ENCODE assay signal across 8 cellular contexts in the genomic region with DNA sequence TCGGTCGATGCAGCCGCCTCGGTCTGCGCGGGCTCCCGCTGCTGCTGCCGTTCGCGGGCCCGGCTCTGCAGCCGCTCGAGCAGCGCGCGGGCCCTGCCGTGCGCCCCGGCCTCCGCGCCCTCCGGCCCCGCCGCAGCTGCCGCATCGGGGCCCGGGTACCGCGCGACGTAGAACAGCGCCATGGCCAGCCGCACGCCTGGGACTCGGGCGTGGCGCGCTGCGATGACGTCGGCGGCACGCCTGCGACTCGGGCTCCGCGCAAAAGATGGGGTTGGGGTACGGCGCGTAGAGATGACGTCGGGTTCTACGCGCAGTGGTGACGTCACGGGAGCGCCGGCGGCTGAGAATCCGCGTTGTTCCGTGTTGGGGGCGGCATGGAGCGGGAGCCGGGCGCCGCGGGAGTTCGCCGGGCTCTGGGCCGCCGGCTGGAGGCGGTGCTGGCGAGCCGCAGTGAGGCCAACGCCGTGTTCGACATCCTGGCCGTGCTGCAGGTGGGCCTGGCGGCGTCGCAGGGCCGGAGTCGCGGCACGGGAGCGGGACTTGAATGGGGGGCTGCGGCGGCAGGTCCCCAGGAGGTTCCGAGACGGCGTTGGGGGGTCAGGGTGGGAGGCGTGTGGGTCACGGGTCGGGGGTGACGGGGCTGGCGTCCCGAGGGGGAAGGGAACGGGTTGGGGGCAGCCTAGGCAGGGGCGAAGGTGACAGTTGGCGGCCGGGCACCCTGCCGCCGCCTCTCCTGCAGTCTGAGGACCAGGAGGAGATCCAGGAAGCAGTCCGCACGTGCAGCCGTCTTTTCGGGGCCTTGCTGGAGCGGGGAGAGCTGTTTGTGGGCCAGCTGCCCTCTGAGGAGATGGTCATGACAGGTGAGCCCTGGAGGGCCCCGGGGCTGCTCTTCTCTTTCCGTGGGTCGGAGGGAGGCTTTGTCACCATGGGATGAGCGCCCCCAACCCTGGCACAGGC. TPM values are rescaled to one million over a fixed set of nuclear protein-coding genes. Genes with fewer than 3 reads are reported as not detected.
A peak's percentile ranks its signal among the peaks of the same experiment; 100 is the strongest.
DNase-seq lines count a peak whose midpoint lies in the region; ATAC-seq and TF ChIP-seq lines count a peak whose summit lies in the region.

A gene with protein sequence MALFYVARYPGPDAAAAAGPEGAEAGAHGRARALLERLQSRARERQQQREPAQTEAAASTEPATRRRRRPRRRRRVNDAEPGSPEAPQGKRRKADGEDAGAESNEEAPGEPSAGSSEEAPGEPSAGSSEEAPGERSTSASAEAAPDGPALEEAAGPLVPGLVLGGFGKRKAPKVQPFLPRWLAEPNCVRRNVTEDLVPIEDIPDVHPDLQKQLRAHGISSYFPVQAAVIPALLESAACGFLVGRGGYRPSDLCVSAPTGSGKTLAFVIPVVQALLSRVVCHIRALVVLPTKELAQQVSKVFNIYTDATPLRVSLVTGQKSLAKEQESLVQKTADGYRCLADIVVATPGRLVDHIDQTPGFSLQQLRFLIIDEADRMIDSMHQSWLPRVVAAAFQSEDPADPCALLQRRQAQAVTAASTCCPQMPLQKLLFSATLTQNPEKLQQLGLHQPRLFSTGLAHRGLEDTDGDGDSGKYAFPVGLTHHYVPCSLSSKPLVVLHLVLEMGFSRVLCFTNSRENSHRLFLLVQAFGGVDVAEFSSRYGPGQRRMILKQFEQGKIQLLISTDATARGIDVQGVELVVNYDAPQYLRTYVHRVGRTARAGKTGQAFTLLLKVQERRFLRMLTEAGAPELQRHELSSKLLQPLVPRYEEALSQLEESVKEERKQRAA (minus strand): TSS at position 205 of the 957 bp plus-strand sequence. CDS start 23 bp downstream, at position 182.
A gene (plus strand): TSS at position 343 of the 957 bp plus-strand sequence. CDS start 32 bp downstream, at position 375.

- peaks cover 5% of the 10 kb centered on the region for H3K27me3 Mint-ChIP-seq in CD4-positive, CD25-positive, alpha-beta regulatory T cell

- peaks cover 26% of the 10 kb centered on the region for H3K36me3 ChIP-seq in CD4-positive, CD25-positive, alpha-beta regulatory T cell (ENCODE audit: control insufficient read depth, insufficient read depth, low read length)
- peaks cover 15 to 40% of the 10 kb centered on the region in 2 donors for H3K36me3 ChIP-seq in duodenal mucosa (ENCODE audit: control insufficient read depth in 1 of 2, insufficient read depth in 2 of 2, low read length in 2 of 2)

- peak within 1 kb of the TSS; percentile 92 to 98 (median 96) for H3K4me3 Mint-ChIP-seq in CD4-positive, CD25-positive, alpha-beta regulatory T cell

- intact Hi-C loops in lower leg skin (cut with DNase I; ENCODE audit: low total_unique reads): no loop called here

- no peaks in the 10 kb centered on the region for H3K9me3 Mint-ChIP-seq in CD4-positive, CD25-positive, alpha-beta regulatory T cell

- no peaks in the 10 kb centered on the region for H3K27me3 ChIP-seq in CD4-positive, CD25-positive, alpha-beta regulatory T cell (ENCODE audit: control insufficient read depth, insufficient read depth, low read length)
- H3K27me3 ChIP-seq in duodenal mucosa (ENCODE audit: control insufficient read depth in 1 of 2, insufficient read depth in 2 of 2, low read length in 2 of 2): no peaks in the 10 kb centered on the region

- peaks cover 0 to 35% (median 12%) of the 10 kb centered on the region in 4 donors for H3K4me1 Mint-ChIP-seq in CD4-positive, CD25-positive, alpha-beta regulatory T cell

- H3K4me3 ChIP-seq in CD4-positive, CD25-positive, alpha-beta regulatory T cell (ENCODE audit: low read depth, low read length): peak within 1 kb of the TSS; percentile 65
- peak within 1 kb of the TSS; percentile 82 to 85 for H3K4me3 ChIP-seq in duodenal mucosa (ENCODE audit: low read depth in 1 of 2, low read length in 2 of 2)
- peak within 1 kb of the TSS; percentile 91 for H3K4me3 ChIP-seq in lower leg skin (ENCODE audit: low read depth, poor library complexity, severe bottlenecking)

- H3K27ac ChIP-seq in CD4-positive, CD25-positive, alpha-beta regulatory T cell (ENCODE audit: insufficient read depth, low read length, poor library complexity, severe bottlenecking): peak within 1 kb of the TSS; percentile 86
- peak within 1 kb of the TSS; percentile 73 for H3K27ac ChIP-seq in duodenal mucosa (ENCODE audit: low read depth, low read length)

- H3K9ac ChIP-seq in duodenal mucosa (ENCODE audit: low read depth in 1 of 2, low read length in 2 of 2): peak within 1 kb of the TSS; percentile 77 to 78

- H3K27ac Mint-ChIP-seq in CD4-positive, CD25-positive, alpha-beta regulatory T cell: peak within 1 kb of the TSS; percentile 91 to 98 (median 95)

- peak; percentile 93 to 96 (median 96) for DNase-seq in CD4-positive, CD25-positive, alpha-beta regulatory T cell
- DNase-seq in NCI-H82 (lab: John Stamatoyannopoulos, UW) (peak; percentile 95), lower leg skin (ENCODE audit: low spot score in 2 of 2) (peak; percentile 91 to 99)
- peak; percentile 94 to 95 for DNase-seq in activated CD4-positive, alpha-beta T cell treated with anti-CD3 and anti-CD28 coated beads, Interleukin-2, amount 50 U/mL, for 48 hours
- peak; percentile 92 to 97 for DNase-seq in stimulated activated CD4-positive, alpha-beta T cell treated with anti-CD3 and anti-CD28 coated beads, Interleukin-4, amount 100 ng/mL, for 4 hours

- H3K9me3 ChIP-seq in CD4-positive, CD25-positive, alpha-beta regulatory T cell (ENCODE audit: control insufficient read depth in 2 of 2, low read length in 2 of 2): no peaks in the 10 kb centered on the region
- no peaks in the 10 kb centered on the region for H3K9me3 ChIP-seq in duodenal mucosa (ENCODE audit: control insufficient read depth in 1 of 2, low read length in 2 of 2)

- ATAC-seq in CD4-positive, CD25-positive, alpha-beta regulatory T cell (ENCODE audit: low read depth in 2 of 2): peak; percentile 88 to 92
- ATAC-seq in GM19395 (IDR thresholded peaks at IDR 0.05; ENCODE audit: unreplicated experiment) (peak; percentile 84), HG03558 (IDR thresholded peaks at IDR 0.05; ENCODE audit: extremely low read depth, unreplicated experiment) (peak; percentile 73)

- peak in 1 of 3 donors; percentile 23 for TF ChIP-seq CTCF in lower leg skin (IDR thresholded peaks at IDR 0.05)

- no peak for TF ChIP-seq POLR2A in lower leg skin (IDR thresholded peaks at IDR 0.05)

- 1% methylated on average over 18 to 33 of the region's 113 CpGs for WGBS in lower leg skin, 2 donors

- H3K4me1 ChIP-seq in CD4-positive, CD25-positive, alpha-beta regulatory T cell (ENCODE audit: control insufficient read depth, insufficient read depth, low read length, poor library complexity, severe bottlenecking): peaks cover 31% of the 10 kb centered on the region
- H3K4me1 ChIP-seq in duodenal mucosa (ENCODE audit: control insufficient read depth in 1 of 2, insufficient read depth in 2 of 2, low read length in 2 of 2): peaks cover 15 to 24% of the 10 kb centered on the region in 2 donors

- peaks cover 5% of the 10 kb centered on the region for H3K36me3 Mint-ChIP-seq in CD4-positive, CD25-positive, alpha-beta regulatory T cell

RNA-seq across cellular contexts. Expression of the first gene that starts in this region (rescaled TPM):
- total RNA-seq in CD4-positive, CD25-positive, alpha-beta regulatory T cell: 41.2 TPM
- polyA plus RNA-seq in CD4-positive, CD25-positive, alpha-beta regulatory T cell: 1 to 10 TPM; 4.8 to 7.6 (median 6.1) TPM
- total RNA-seq in lower leg skin: 10 to 100 TPM; 11.1 to 31.8 (median 19.2) TPM

RNA-seq across cellular contexts. Expression of the second gene that starts in this region (rescaled TPM):
- 17.0 TPM for total RNA-seq in CD4-positive, CD25-positive, alpha-beta regulatory T cell
- 10 to 100 TPM; 18.9 to 26.9 (median 22.2) TPM for polyA plus RNA-seq in CD4-positive, CD25-positive, alpha-beta regulatory T cell
- total RNA-seq in lower leg skin: 10 to 100 TPM in 3 of 4 donors, 1 to 10 TPM in 1; 7.3 to 17.7 (median 14.1) TPM

Comparison
In these comparisons a context has a peak if more than half of its experiments do, and no peak if none do; other contexts are left out.
1. Peak in every context shown above with its lines: DNase-seq, ATAC-seq, H3K4me3 ChIP-seq and H3K27ac ChIP-seq.